11 cellular contexts compared by ENCODE assay signal in the genomic region with DNA sequence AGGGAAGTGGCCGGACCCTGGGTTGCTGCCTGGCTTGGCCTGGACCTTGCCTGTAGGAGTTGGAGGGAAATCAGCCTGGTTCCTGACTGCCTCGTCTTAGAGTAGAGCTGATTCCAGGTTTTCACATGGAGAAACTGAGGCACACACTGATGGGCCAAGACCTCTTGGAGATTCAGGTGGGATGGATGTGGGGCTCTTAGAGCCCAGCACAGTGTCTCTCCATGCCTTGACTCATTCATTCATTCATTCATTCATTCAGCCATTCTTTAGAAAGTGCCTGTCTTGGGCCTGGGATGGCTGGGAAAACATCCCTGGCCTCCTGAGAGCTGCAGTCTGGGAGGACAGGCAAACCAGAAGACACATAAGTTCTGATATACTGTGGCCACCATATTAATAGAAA. TPM values are rescaled to one million over a fixed set of nuclear protein-coding genes. Genes with fewer than 3 reads are reported as not detected.
DNase-seq lines count a peak whose midpoint lies in the region; ATAC-seq, FAIRE-seq and TF ChIP-seq lines count a peak whose summit lies in the region.
"Had no signal": no experiment of that assay in that cellular context is flagged by ENCODE, and none has a peak within 500 bp of the region (broad histone marks: within the 10 kb centered on the region; RNA-seq: fewer than 3 reads in every experiment).

No MANE protein-coding gene starts in this region.

- H3K4me2 ChIP-seq in keratinocyte (ENCODE audit: control insufficient read depth, extremely low read depth, insufficient read depth, low read depth, low read length): peak overlapping the region; percentile 100

- FAIRE-seq in keratinocyte (lab: Jason Lieb, UNC): no peak

- H2AFZ ChIP-seq in keratinocyte (ENCODE audit: control insufficient read depth, low read length): no peak overlapping the region

- DNase-seq in activated T-cell treated with anti-CD3 and anti-CD28 coated beads, Interleukin-2, amount 50 U/mL, for 72 hours: no peak
- no peak for DNase-seq in activated T-cell treated with anti-CD3 and anti-CD28 coated beads, Interleukin-2, amount 50 U/mL, for 1 hour
- DNase-seq in activated naive CD8-positive, alpha-beta T cell treated with anti-CD3 and anti-CD28 coated beads, Interleukin-2, amount 50 U/mL, for 24 hours: no peak
- DNase-seq in keratinocyte (ENCODE audit: low read depth, low spot score) (no peak), substantia nigra (lab: John Stamatoyannopoulos, UW) (no peak), NCI-H510A treated with DMSO at 0.1 percent for 48 hours (lab: John Stamatoyannopoulos, UW) (no peak)
- DNase-seq: NCI-H2081, SW 1271 had no signal

- peaks cover 89% of the 10 kb centered on the region for H3K79me2 ChIP-seq in keratinocyte (ENCODE audit: control insufficient read depth, insufficient read depth, low read length)

- H3K9ac ChIP-seq in keratinocyte (ENCODE audit: control insufficient read depth, extremely low read depth, insufficient read depth, low read length): peak overlapping the region; percentile 48

- peaks cover 0 to 10% of the 10 kb centered on the region in 2 donors for H3K36me3 Mint-ChIP-seq in activated T-cell treated with anti-CD3 and anti-CD28 coated beads, Interleukin-2, amount 50 U/mL, for 72 hours (ENCODE audit: insufficient read depth in 2 of 2)
- peaks cover 11% of the 10 kb centered on the region for H3K36me3 Mint-ChIP-seq in activated naive CD8-positive, alpha-beta T cell treated with anti-CD3 and anti-CD28 coated beads, Interleukin-2, amount 50 U/mL, for 24 hours (ENCODE audit: low read depth)

- peaks cover 65% of the 10 kb centered on the region for H3K4me1 ChIP-seq in keratinocyte (ENCODE audit: control insufficient read depth, extremely low read depth, insufficient read depth, low read length)

- H3K36me3 ChIP-seq in keratinocyte (ENCODE audit: control insufficient read depth in 2 of 2, extremely low read depth in 1 of 2, insufficient read depth in 2 of 2, low read length in 2 of 2): peaks cover 24 to 31% of the 10 kb centered on the region in 2 experiments

- H4K20me1 ChIP-seq in keratinocyte (ENCODE audit: control insufficient read depth, extremely low read depth, insufficient read depth, low read length): peaks cover 5% of the 10 kb centered on the region

- H3K27me3 ChIP-seq in keratinocyte (ENCODE audit: control insufficient read depth, extremely low read depth, insufficient read depth, low read length): no peaks in the 10 kb centered on the region

- peak overlapping the region; percentile 92 to 100 (median 99) for H3K4me3 ChIP-seq in keratinocyte (ENCODE audit: control insufficient read depth in 2 of 3, extremely low read depth in 1 of 3, insufficient read depth in 2 of 3, low read depth in 1 of 3, low read length in 3 of 3)

- H3K9me3 Mint-ChIP-seq in activated T-cell treated with anti-CD3 and anti-CD28 coated beads, Interleukin-2, amount 50 U/mL, for 72 hours: no peaks in the 10 kb centered on the region
- no peaks in the 10 kb centered on the region for H3K9me3 Mint-ChIP-seq in activated naive CD8-positive, alpha-beta T cell treated with anti-CD3 and anti-CD28 coated beads, Interleukin-2, amount 50 U/mL, for 24 hours

- TF ChIP-seq CTCF in keratinocyte (optimal IDR thresholded peaks at IDR 0.05 in 1 of 3, IDR thresholded peaks at IDR 0.05 in 1 of 3, conservative IDR thresholded peaks at IDR 0.05 in 1 of 3; ENCODE audit: extremely low read depth in 1 of 3, insufficient read depth in 2 of 3, low read length in 3 of 3): no peak

- no peaks in the 10 kb centered on the region for H3K9me3 ChIP-seq in keratinocyte (ENCODE audit: control insufficient read depth, low read depth, low read length)

- H3K27ac ChIP-seq in keratinocyte (ENCODE audit: control insufficient read depth, insufficient read depth, low read length) (no peak overlapping the region), substantia nigra (ENCODE audit: low read depth, low read length, poor library complexity, severe bottlenecking) (peak overlapping the region; percentile 47)
- H3K27ac ChIP-seq: HL-60 had no signal

- H3K4me3 Mint-ChIP-seq in activated T-cell treated with anti-CD3 and anti-CD28 coated beads, Interleukin-2, amount 50 U/mL, for 72 hours: peak overlapping the region; percentile 96 to 99
- peak overlapping the region; percentile 96 for H3K4me3 Mint-ChIP-seq in activated naive CD8-positive, alpha-beta T cell treated with anti-CD3 and anti-CD28 coated beads, Interleukin-2, amount 50 U/mL, for 24 hours

- peaks cover 4% of the 10 kb centered on the region for H3K9me1 ChIP-seq in keratinocyte (ENCODE audit: control insufficient read depth, extremely low read depth, insufficient read depth, low read length)

- no peaks in the 10 kb centered on the region for H3K27me3 Mint-ChIP-seq in activated T-cell treated with anti-CD3 and anti-CD28 coated beads, Interleukin-2, amount 50 U/mL, for 72 hours (ENCODE audit: low read depth)
- H3K27me3 Mint-ChIP-seq in activated naive CD8-positive, alpha-beta T cell treated with anti-CD3 and anti-CD28 coated beads, Interleukin-2, amount 50 U/mL, for 24 hours: no peaks in the 10 kb centered on the region

- dilution Hi-C loops in keratinocyte (cut with MboI; ENCODE audit: extremely low pct_ligation_motif_present, low sequenced_read_pairs): no loop called here

- H3K27ac Mint-ChIP-seq in activated T-cell treated with anti-CD3 and anti-CD28 coated beads, Interleukin-2, amount 50 U/mL, for 72 hours: peak overlapping the region; percentile 94
- H3K27ac Mint-ChIP-seq in activated naive CD8-positive, alpha-beta T cell treated with anti-CD3 and anti-CD28 coated beads, Interleukin-2, amount 50 U/mL, for 24 hours: no peak overlapping the region

- H3K4me1 Mint-ChIP-seq in activated T-cell treated with anti-CD3 and anti-CD28 coated beads, Interleukin-2, amount 50 U/mL, for 72 hours (ENCODE audit: low read depth): peaks cover 60% of the 10 kb centered on the region
- peaks cover 36% of the 10 kb centered on the region for H3K4me1 Mint-ChIP-seq in activated naive CD8-positive, alpha-beta T cell treated with anti-CD3 and anti-CD28 coated beads, Interleukin-2, amount 50 U/mL, for 24 hours

- ATAC-seq in activated T-cell treated with anti-CD3 and anti-CD28 coated beads, Interleukin-2, amount 50 U/mL, for 72 hours (replicated peaks in 1 of 2): no peak
- no peak for ATAC-seq in activated naive CD8-positive, alpha-beta T cell treated with anti-CD3 and anti-CD28 coated beads, Interleukin-2, amount 50 U/mL, for 24 hours
- ATAC-seq in GM19467 (IDR thresholded peaks at IDR 0.05; ENCODE audit: unreplicated experiment) (no peak), HG02981 (IDR thresholded peaks at IDR 0.05; ENCODE audit: unreplicated experiment) (no peak)

RNA-seq across cellular contexts. Expression of a gene that starts 2.2 kb away (rescaled TPM):
- 10 to 100 TPM; 19.2 to 20.1 TPM for total RNA-seq in activated T-cell treated with anti-CD3 and anti-CD28 coated beads, Interleukin-2, amount 50 U/mL, for 72 hours
- polyA plus RNA-seq in keratinocyte: 88.3 to 127 TPM (median 109 TPM) in 3 replicates
- 51.1 TPM for polyA plus RNA-seq in keratinocyte (2011; ENCODE audit: low read depth)
- polyA plus RNA-seq in keratinocyte (2011; cell fraction: cytosol; rRNA removed): 77.7 and 119 TPM in 2 replicates
- polyA plus RNA-seq in keratinocyte (2011; cell fraction: nucleus; rRNA removed): 143 and 183 TPM in 2 replicates
- polyA plus RNA-seq in keratinocyte (2012; ENCODE audit: low replicate concordance): 109 and 130 TPM in 2 replicates
- polyA minus RNA-seq in keratinocyte: 154 to 426 TPM (median 169 TPM) in 3 replicates
- 129 TPM for polyA minus RNA-seq in keratinocyte (2011; cell fraction: cytosol; rRNA and poly(A)+ RNA removed)
- 118 and 144 TPM in 2 replicates for polyA minus RNA-seq in keratinocyte (2011; cell fraction: nucleus; rRNA and poly(A)+ RNA removed)

RNA-seq across cellular contexts. Expression of a gene that starts 2.4 kb away (rescaled TPM):
- total RNA-seq in activated T-cell treated with anti-CD3 and anti-CD28 coated beads, Interleukin-2, amount 50 U/mL, for 72 hours: 10 to 100 TPM in 1 of 2 donors, 1 to 10 TPM in 1; 8.8 to 13.8 TPM
- 10.9 to 13.9 TPM (median 13.9 TPM) in 3 replicates for polyA plus RNA-seq in keratinocyte
- polyA plus RNA-seq in keratinocyte (2011; ENCODE audit: low read depth): 0.94 TPM
- 7.3 and 10.5 TPM in 2 replicates for polyA plus RNA-seq in keratinocyte (2011; cell fraction: cytosol; rRNA removed)
- polyA plus RNA-seq in keratinocyte (2011; cell fraction: nucleus; rRNA removed): 16.3 and 20.8 TPM in 2 replicates
- 5.3 and 10.5 TPM in 2 replicates for polyA plus RNA-seq in keratinocyte (2012; ENCODE audit: low replicate concordance)
- 6.9 to 19.5 TPM (median 10.4 TPM) in 3 replicates for polyA minus RNA-seq in keratinocyte
- polyA minus RNA-seq in keratinocyte (2011; cell fraction: cytosol; rRNA and poly(A)+ RNA removed): 9.8 TPM
- 4.2 and 5.6 TPM in 2 replicates for polyA minus RNA-seq in keratinocyte (2011; cell fraction: nucleus; rRNA and poly(A)+ RNA removed)

RNA-seq across cellular contexts. Expression of a gene that starts 36.6 kb away (rescaled TPM):
- total RNA-seq in activated T-cell treated with anti-CD3 and anti-CD28 coated beads, Interleukin-2, amount 50 U/mL, for 72 hours: 1 to 10 TPM; 1.1 to 1.9 TPM
- 4.6 to 5.2 TPM (median 4.7 TPM) in 3 replicates for polyA plus RNA-seq in keratinocyte
- polyA plus RNA-seq in keratinocyte (2011; ENCODE audit: low read depth): 1.3 TPM
- polyA plus RNA-seq in keratinocyte (2011; cell fraction: cytosol; rRNA removed): 3.6 and 6.2 TPM in 2 replicates
- 4.1 and 7.8 TPM in 2 replicates for polyA plus RNA-seq in keratinocyte (2011; cell fraction: nucleus; rRNA removed)
- polyA plus RNA-seq in keratinocyte (2012; ENCODE audit: low replicate concordance): 4.0 and 6.0 TPM in 2 replicates
- polyA minus RNA-seq in keratinocyte: 4.2 to 5.9 TPM (median 4.5 TPM) in 3 replicates
- 4.0 TPM for polyA minus RNA-seq in keratinocyte (2011; cell fraction: cytosol; rRNA and poly(A)+ RNA removed)
- polyA minus RNA-seq in keratinocyte (2011; cell fraction: nucleus; rRNA and poly(A)+ RNA removed): 2.0 and 2.9 TPM in 2 replicates

RNA-seq across cellular contexts. Expression of a gene that starts 54.6 kb away (rescaled TPM):
- 10 to 100 TPM; 64.8 to 69.1 TPM for total RNA-seq in activated T-cell treated with anti-CD3 and anti-CD28 coated beads, Interleukin-2, amount 50 U/mL, for 72 hours
- 22.0 to 27.5 TPM (median 26.5 TPM) in 3 replicates for polyA plus RNA-seq in keratinocyte
- polyA plus RNA-seq in keratinocyte (2011; ENCODE audit: low read depth): 10.8 TPM
- polyA plus RNA-seq in keratinocyte (2011; cell fraction: cytosol; rRNA removed): 16.2 and 27.5 TPM in 2 replicates
- 35.5 and 46.1 TPM in 2 replicates for polyA plus RNA-seq in keratinocyte (2011; cell fraction: nucleus; rRNA removed)
- polyA plus RNA-seq in keratinocyte (2012; ENCODE audit: low replicate concordance): 27.1 and 27.3 TPM in 2 replicates
- 18.3 to 77.2 TPM (median 19.1 TPM) in 3 replicates for polyA minus RNA-seq in keratinocyte
- 29.9 TPM for polyA minus RNA-seq in keratinocyte (2011; cell fraction: cytosol; rRNA and poly(A)+ RNA removed)
- polyA minus RNA-seq in keratinocyte (2011; cell fraction: nucleus; rRNA and poly(A)+ RNA removed): 5.9 and 6.9 TPM in 2 replicates
